Comparison of ENCODE assay signal across 1 cellular context in the genomic region with DNA sequence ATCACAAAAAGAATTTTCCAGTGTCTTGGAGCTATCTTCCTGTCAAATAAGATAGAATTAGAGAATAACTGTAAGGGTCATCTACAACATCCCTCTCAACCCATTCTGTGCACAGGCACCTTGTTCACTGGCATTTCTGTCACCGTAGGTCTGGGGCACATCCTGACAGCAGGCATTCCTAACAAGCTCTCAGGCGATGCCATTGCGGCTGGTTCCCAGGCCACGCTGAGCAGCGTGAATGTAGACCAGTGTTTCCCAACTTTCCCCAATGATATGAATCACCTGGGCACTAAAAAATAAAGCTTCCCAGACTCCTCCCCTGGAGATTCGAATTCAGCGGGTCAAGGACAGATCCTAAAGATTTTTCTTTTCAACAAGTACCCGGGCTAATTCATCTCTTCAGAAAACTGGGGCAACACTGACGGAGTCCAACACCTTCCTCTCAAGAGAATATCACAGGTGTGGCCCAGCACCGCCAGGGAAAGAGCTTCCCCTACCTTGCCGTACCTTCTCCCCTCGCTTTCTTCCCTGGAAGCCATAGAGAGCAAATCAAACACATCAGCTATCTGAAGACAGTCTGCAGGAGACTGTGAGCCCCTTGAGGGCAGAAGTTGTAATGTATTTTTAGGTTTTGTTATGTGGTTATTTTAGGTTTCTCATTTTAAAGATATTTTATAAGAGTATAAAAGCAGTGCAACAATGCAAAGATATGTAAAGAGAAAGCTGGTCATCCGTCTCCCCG.
TF ChIP-seq lines count a peak whose summit lies in the region.

No MANE protein-coding gene starts in this region.

TF ChIP-seq in WTC11, 78 proteins besides CTCF, POLR2A, EP300 and RAD21 (continued from another document):
- TF ChIP-seq, protein P1, sequence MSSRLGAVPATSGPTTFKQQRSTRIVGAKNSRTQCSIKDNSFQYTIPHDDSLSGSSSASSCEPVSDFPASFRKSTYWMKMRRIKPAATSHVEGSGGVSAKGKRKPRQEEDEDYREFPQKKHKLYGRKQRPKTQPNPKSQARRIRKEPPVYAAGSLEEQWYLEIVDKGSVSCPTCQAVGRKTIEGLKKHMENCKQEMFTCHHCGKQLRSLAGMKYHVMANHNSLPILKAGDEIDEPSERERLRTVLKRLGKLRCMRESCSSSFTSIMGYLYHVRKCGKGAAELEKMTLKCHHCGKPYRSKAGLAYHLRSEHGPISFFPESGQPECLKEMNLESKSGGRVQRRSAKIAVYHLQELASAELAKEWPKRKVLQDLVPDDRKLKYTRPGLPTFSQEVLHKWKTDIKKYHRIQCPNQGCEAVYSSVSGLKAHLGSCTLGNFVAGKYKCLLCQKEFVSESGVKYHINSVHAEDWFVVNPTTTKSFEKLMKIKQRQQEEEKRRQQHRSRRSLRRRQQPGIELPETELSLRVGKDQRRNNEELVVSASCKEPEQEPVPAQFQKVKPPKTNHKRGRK (CRISPR knock-in tag; IDR thresholded peaks at IDR 0.05; ENCODE audit: borderline replicate concordance), result no peak
- TF ChIP-seq JAZF1 (CRISPR knock-in tag; IDR thresholded peaks at IDR 0.05), result no peak
- TF ChIP-seq KAT7 (CRISPR knock-in tag; IDR thresholded peaks at IDR 0.05; ENCODE audit: borderline replicate concordance), result no peak
- no peak for TF ChIP-seq ESRRA (CRISPR knock-in tag; IDR thresholded peaks at IDR 0.05; ENCODE audit: borderline replicate concordance)
- no peak for TF ChIP-seq SOX15 (CRISPR knock-in tag; IDR thresholded peaks at IDR 0.05)
- TF ChIP-seq, protein P2, sequence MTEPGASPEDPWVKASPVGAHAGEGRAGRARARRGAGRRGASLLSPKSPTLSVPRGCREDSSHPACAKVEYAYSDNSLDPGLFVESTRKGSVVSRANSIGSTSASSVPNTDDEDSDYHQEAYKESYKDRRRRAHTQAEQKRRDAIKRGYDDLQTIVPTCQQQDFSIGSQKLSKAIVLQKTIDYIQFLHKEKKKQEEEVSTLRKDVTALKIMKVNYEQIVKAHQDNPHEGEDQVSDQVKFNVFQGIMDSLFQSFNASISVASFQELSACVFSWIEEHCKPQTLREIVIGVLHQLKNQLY (CRISPR knock-in tag; IDR thresholded peaks at IDR 0.05), result no peak
- TF ChIP-seq, protein P3, sequence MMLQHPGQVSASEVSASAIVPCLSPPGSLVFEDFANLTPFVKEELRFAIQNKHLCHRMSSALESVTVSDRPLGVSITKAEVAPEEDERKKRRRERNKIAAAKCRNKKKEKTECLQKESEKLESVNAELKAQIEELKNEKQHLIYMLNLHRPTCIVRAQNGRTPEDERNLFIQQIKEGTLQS (CRISPR knock-in tag; conservative IDR thresholded peaks at IDR 0.05), result no peak
